Comparison of ENCODE assay signal across 8 cellular contexts in genomic region chr14:35121026-35121886, GRCh38.
A peak's percentile ranks its signal among the peaks of the same experiment; 100 is the strongest.
DNase-seq lines count a peak whose midpoint lies in the region; ATAC-seq lines count a peak whose summit lies in the region.

No MANE protein-coding gene starts in this region.

- peaks cover 8% of the 10 kb centered on the region; the same call in 1 of the 2 replicates for H3K4me1 ChIP-seq in ES-I3 (ENCODE audit: insufficient read depth, low read length)
- no peaks in the 10 kb centered on the region for H3K4me1 ChIP-seq in iPS DF 6.9 (ENCODE audit: control insufficient read depth, insufficient read depth, low read length)

- H3K4me1 Mint-ChIP-seq in activated naive CD4-positive, alpha-beta T cell treated with anti-CD3 and anti-CD28 coated beads, Interleukin-2, amount 50 U/mL, for 24 hours, result peaks cover 74% of the 10 kb centered on the region
- H3K4me1 Mint-ChIP-seq in stimulated activated effector memory CD8-positive, alpha-beta T cell treated with anti-CD3 and anti-CD28 coated beads, Interleukin-12 subunit alpha, Interleukin-12 subunit beta, amount 100 ng/mL, for 72 hours, result peaks cover 65% of the 10 kb centered on the region

- 100% methylated on average over 3 of the region's 34 CpGs for WGBS in iPS DF 6.9 (ENCODE audit: insufficient coverage, insufficient read length)

- peaks cover 10% of the 10 kb centered on the region for H3K36me3 Mint-ChIP-seq in activated naive CD4-positive, alpha-beta T cell treated with anti-CD3 and anti-CD28 coated beads, Interleukin-2, amount 50 U/mL, for 24 hours
- H3K36me3 Mint-ChIP-seq in stimulated activated effector memory CD8-positive, alpha-beta T cell treated with anti-CD3 and anti-CD28 coated beads, Interleukin-12 subunit alpha, Interleukin-12 subunit beta, amount 100 ng/mL, for 72 hours, result peaks cover 62% of the 10 kb centered on the region

- H3K27ac ChIP-seq in iPS DF 6.9 (ENCODE audit: low read length), result no peak overlapping the region

- H3K36me3 ChIP-seq in ES-I3 (ENCODE audit: insufficient read depth, low read length) (no peaks in the 10 kb centered on the region), iPS DF 6.9 (ENCODE audit: control insufficient read depth, insufficient read depth, low read length) (no peaks in the 10 kb centered on the region)

- peak overlapping the region; percentile 71; the same call in 1 of the 2 replicates for H3K4me3 ChIP-seq in iPS DF 6.9 (ENCODE audit: low read length)

- no peaks in the 10 kb centered on the region for H3K27me3 ChIP-seq in iPS DF 6.9 (ENCODE audit: control insufficient read depth, insufficient read depth, low read length)

- H3K9ac ChIP-seq in ES-I3 (ENCODE audit: low read depth, low read length), result peak overlapping the region; percentile 95

- H3K9me3 ChIP-seq in ES-I3 (ENCODE audit: control insufficient read depth, insufficient read depth, low read length) (no peaks in the 10 kb centered on the region), iPS DF 6.9 (ENCODE audit: control insufficient read depth, insufficient read depth, low read length) (no peaks in the 10 kb centered on the region)

- H3K27me3 Mint-ChIP-seq in activated naive CD4-positive, alpha-beta T cell treated with anti-CD3 and anti-CD28 coated beads, Interleukin-2, amount 50 U/mL, for 24 hours, result no peaks in the 10 kb centered on the region

- ATAC-seq in stimulated activated effector memory CD8-positive, alpha-beta T cell treated with anti-CD3 and anti-CD28 coated beads, Interleukin-12 subunit alpha, Interleukin-12 subunit beta, amount 100 ng/mL, for 72 hours, result no peak
- ATAC-seq in HG02759 (IDR thresholded peaks at IDR 0.05; ENCODE audit: unreplicated experiment), result no peak

- DNase-seq in HS-27A (ENCODE audit: low read depth) (peak; percentile 23), iPS DF 6.9 (ENCODE audit: low read depth, low spot score) (no peak), NCI-H2171 treated with DMSO at 0.1 percent for 48 hours (lab: John Stamatoyannopoulos, UW) (no peak), GDM1 (lab: John Stamatoyannopoulos, UW) (no peak)
- DNase-seq in stimulated activated effector memory CD8-positive, alpha-beta T cell treated with anti-CD3 and anti-CD28 coated beads, Interleukin-12 subunit alpha, Interleukin-12 subunit beta, amount 100 ng/mL, for 72 hours (ENCODE audit: low spot score in 2 of 2), result peak in 1 of 2 donors; percentile 51

- H3K9me3 Mint-ChIP-seq in activated naive CD4-positive, alpha-beta T cell treated with anti-CD3 and anti-CD28 coated beads, Interleukin-2, amount 50 U/mL, for 24 hours, result no peaks in the 10 kb centered on the region
- no peaks in the 10 kb centered on the region for H3K9me3 Mint-ChIP-seq in stimulated activated effector memory CD8-positive, alpha-beta T cell treated with anti-CD3 and anti-CD28 coated beads, Interleukin-12 subunit alpha, Interleukin-12 subunit beta, amount 100 ng/mL, for 72 hours

- peak overlapping the region; percentile 97 for H3K4me3 Mint-ChIP-seq in activated naive CD4-positive, alpha-beta T cell treated with anti-CD3 and anti-CD28 coated beads, Interleukin-2, amount 50 U/mL, for 24 hours
- peak overlapping the region; percentile 86 for H3K4me3 Mint-ChIP-seq in stimulated activated effector memory CD8-positive, alpha-beta T cell treated with anti-CD3 and anti-CD28 coated beads, Interleukin-12 subunit alpha, Interleukin-12 subunit beta, amount 100 ng/mL, for 72 hours

- H3K27ac Mint-ChIP-seq in activated naive CD4-positive, alpha-beta T cell treated with anti-CD3 and anti-CD28 coated beads, Interleukin-2, amount 50 U/mL, for 24 hours, result peak overlapping the region; percentile 100
- peak overlapping the region; percentile 99 for H3K27ac Mint-ChIP-seq in stimulated activated effector memory CD8-positive, alpha-beta T cell treated with anti-CD3 and anti-CD28 coated beads, Interleukin-12 subunit alpha, Interleukin-12 subunit beta, amount 100 ng/mL, for 72 hours
